ENCODE assay signal across 31 cellular contexts in genomic region chr21:31450971-31451370, GRCh38.
"Had no signal": no experiment of that assay in that cellular context is flagged by ENCODE, and none has a peak within 500 bp of the region (broad histone marks: within the 10 kb centered on the region; RNA-seq: fewer than 3 reads in every experiment).

No MANE protein-coding gene starts in this region.

- H3K4me3 Mint-ChIP-seq: activated CD4-positive, alpha-beta T cell treated with anti-CD3 and anti-CD28 coated beads for 36 hours; activated CD4-positive, alpha-beta T cell treated with anti-CD3 and anti-CD28 coated beads, Interleukin-2, amount 10 ng/mL, durations not matched to agents 7 days and 5 days; activated CD8-positive, alpha-beta T cell treated with anti-CD3 and anti-CD28 coated beads, Interleukin-2, amount 10 ng/mL, durations not matched to agents 7 days and 5 days; activated naive CD4-positive, alpha-beta T cell treated with anti-CD3 and anti-CD28 coated beads, Interleukin-2, amount 50 U/mL, for 24 hours; activated naive CD8-positive, alpha-beta T cell treated with anti-CD3 and anti-CD28 coated beads, Interleukin-2, amount 10 ng/mL, durations not matched to agents 7 days and 5 days; activated T-cell treated with anti-CD3 and anti-CD28 coated beads, Interleukin-2, amount 50 U/mL, for 24 hours; central memory CD8-positive, alpha-beta T cell had no signal

- H3K9me3 Mint-ChIP-seq: activated T-cell treated with anti-CD3 and anti-CD28 coated beads, Interleukin-2, amount 50 U/mL, for 24 hours; activated T-helper 2 cell treated with anti-CD3 and anti-CD28 coated beads, Interferon-gamma antibody, Interleukin-2, Interleukin-4, amounts not matched to agents 10 μg/mL and 5 μg/mL and 100 μg/mL, durations not matched to agents 14 hours and 24 hours and 36 hours had no signal

- H3K9me3 ChIP-seq: ascending aorta, MG63, SJCRH30 had no signal

- H3K27me3 Mint-ChIP-seq: activated CD4-positive, alpha-beta T cell treated with anti-CD3 and anti-CD28 coated beads for 36 hours; activated naive CD4-positive, alpha-beta T cell treated with anti-CD3 and anti-CD28 coated beads, Interleukin-2, amount 50 U/mL, for 24 hours; activated T-cell treated with anti-CD3 and anti-CD28 coated beads, Interleukin-2, amount 50 U/mL, for 24 hours; central memory CD8-positive, alpha-beta T cell had no signal

- H3K27me3 ChIP-seq: ascending aorta, cardiac muscle cell, MG63, SJCRH30 had no signal

- H3K36me3 ChIP-seq: ascending aorta, cardiac muscle cell, MG63, SJCRH30 had no signal

- DNase-seq: activated CD4-positive, alpha-beta T cell treated with anti-CD3 and anti-CD28 coated beads for 36 hours; activated CD4-positive, alpha-beta T cell treated with anti-CD3 and anti-CD28 coated beads, Interleukin-2, amount 10 ng/mL, durations not matched to agents 7 days and 5 days; activated CD4-positive, alpha-beta T cell treated with anti-CD3 and anti-CD28 coated beads, Interleukin-2, amount 50 U/mL, for 48 hours; activated CD8-positive, alpha-beta T cell treated with anti-CD3 and anti-CD28 coated beads, Interleukin-2, amount 10 ng/mL, durations not matched to agents 7 days and 5 days; activated gamma-delta T cell; activated naive CD4-positive, alpha-beta T cell treated with Interleukin-2 at 50 U/mL for 16 hours; activated naive CD8-positive, alpha-beta T cell treated with anti-CD3 and anti-CD28 coated beads, Interleukin-2, amount 10 ng/mL, durations not matched to agents 7 days and 5 days; activated T-cell treated with anti-CD3 and anti-CD28 coated beads, Interleukin-2, amount 50 U/mL, for 24 hours; amygdala; Karpas-422; KBM-7; MG63; NCI-H1048; NCI-H1436 treated with DMSO at 0.1 percent for 48 hours; NCI-H1694 treated with DMSO at 0.1 percent for 48 hours; NCI-H2029; NCI-H2107; NCI-H226; NCI-H446 treated with DMSO at 0.1 percent for 48 hours; NCI-H524; NCI-H69; SHP77; SJCRH30; T1000 had no signal

- H3K27ac Mint-ChIP-seq: activated CD4-positive, alpha-beta T cell treated with anti-CD3 and anti-CD28 coated beads for 36 hours; activated CD4-positive, alpha-beta T cell treated with anti-CD3 and anti-CD28 coated beads, Interleukin-2, amount 10 ng/mL, durations not matched to agents 7 days and 5 days; activated naive CD4-positive, alpha-beta T cell treated with anti-CD3 and anti-CD28 coated beads, Interleukin-2, amount 50 U/mL, for 24 hours; activated naive CD8-positive, alpha-beta T cell treated with anti-CD3 and anti-CD28 coated beads, Interleukin-2, amount 10 ng/mL, durations not matched to agents 7 days and 5 days; activated T-cell treated with anti-CD3 and anti-CD28 coated beads, Interleukin-2, amount 50 U/mL, for 24 hours; activated T-helper 2 cell treated with anti-CD3 and anti-CD28 coated beads, Interferon-gamma antibody, Interleukin-2, Interleukin-4, amounts not matched to agents 10 μg/mL and 5 μg/mL and 100 μg/mL, durations not matched to agents 14 hours and 24 hours and 36 hours had no signal

- H3K4me3 ChIP-seq: ascending aorta, cardiac muscle cell, MG63, SJCRH30, SK-N-MC had no signal

- H3K4me1 ChIP-seq: ascending aorta, SJCRH30 had no signal

- ATAC-seq: activated CD4-positive, alpha-beta T cell treated with anti-CD3 and anti-CD28 coated beads for 36 hours; activated CD8-positive, alpha-beta T cell treated with anti-CD3 and anti-CD28 coated beads, Interleukin-2, amount 10 ng/mL, durations not matched to agents 7 days and 5 days; Panc1 had no signal

- H3K27ac ChIP-seq: ascending aorta, cardiac muscle cell, SJCRH30, SK-N-MC had no signal

- H3K36me3 Mint-ChIP-seq: activated naive CD4-positive, alpha-beta T cell treated with anti-CD3 and anti-CD28 coated beads, Interleukin-2, amount 50 U/mL, for 24 hours had no signal
